Comparison of ENCODE assay signal across 13 cellular contexts in the genomic region with DNA sequence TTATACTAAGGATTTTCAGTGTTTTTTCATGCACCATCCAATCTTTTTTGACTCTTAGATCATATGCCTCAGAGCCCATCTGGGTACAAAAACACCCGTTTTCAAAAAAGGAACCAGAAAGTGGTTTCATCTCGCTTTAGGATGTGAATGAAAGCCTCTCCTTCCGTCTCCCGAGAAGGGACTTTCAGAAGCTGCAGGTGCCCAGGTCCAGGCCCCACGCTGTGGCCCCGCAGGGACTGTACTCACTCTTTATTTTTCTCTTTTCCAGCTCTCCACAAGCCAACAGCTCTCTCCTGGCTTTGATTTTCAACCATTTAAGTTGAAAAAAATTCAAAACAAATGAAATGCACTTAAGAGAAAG.
DNase-seq lines count a peak whose midpoint lies in the region; ATAC-seq and TF ChIP-seq lines count a peak whose summit lies in the region.
"Had no signal": no experiment of that assay in that cellular context is flagged by ENCODE, and none has a peak within 500 bp of the region (broad histone marks: within the 10 kb centered on the region; RNA-seq: fewer than 3 reads in every experiment).

No MANE protein-coding gene starts in this region.

- no peaks in the 10 kb centered on the region for H3K36me3 ChIP-seq in SK-N-MC (ENCODE audit: insufficient read depth, low read length)
- H3K36me3 ChIP-seq in SJCRH30: no peaks in the 10 kb centered on the region
- H3K36me3 ChIP-seq: right atrium auricular region, upper lobe of right lung had no signal

- H3K4me3 ChIP-seq in GM12875 (ENCODE audit: low read depth, low read length) (peak overlapping the region; percentile 46), SK-N-MC (peak overlapping the region; percentile 31; the same call in 1 of the 2 replicates), SJCRH30 (no peak overlapping the region)
- H3K4me3 ChIP-seq: coronary artery, right atrium auricular region, upper lobe of right lung had no signal

- H3K27ac ChIP-seq in SK-N-MC (peak overlapping the region; percentile 56), SJCRH30 (no peak overlapping the region)
- H3K27ac ChIP-seq: coronary artery, right atrium auricular region, upper lobe of right lung had no signal

- H3K9ac ChIP-seq in SK-N-MC (ENCODE audit: insufficient read length): peak overlapping the region; percentile 12

- H3K9me3 ChIP-seq in SK-N-MC (ENCODE audit: low read depth, low read length) (no peaks in the 10 kb centered on the region), SJCRH30 (replicated peaks) (no peaks in the 10 kb centered on the region)
- H3K9me3 ChIP-seq: right atrium auricular region, upper lobe of right lung had no signal

- peak; percentile 44 for ATAC-seq in HG03097 (IDR thresholded peaks at IDR 0.05; ENCODE audit: low FRiP score, unreplicated experiment)
- ATAC-seq in HG02970 (IDR thresholded peaks at IDR 0.05; ENCODE audit: low FRiP score, unreplicated experiment): no peak

- H3K27me3 ChIP-seq in SJCRH30: no peaks in the 10 kb centered on the region
- H3K27me3 ChIP-seq: right atrium auricular region had no signal

- TF ChIP-seq CTCF in GM12875 (IDR thresholded peaks at IDR 0.05; ENCODE audit: borderline replicate concordance, insufficient read depth, low read depth, low read length) (no peak), GM20000 (IDR thresholded peaks at IDR 0.05; ENCODE audit: extremely low read depth, missing control alignments) (no peak)

- peak; percentile 58 for DNase-seq in GM20000 (ENCODE audit: low spot score)
- no peak for DNase-seq in SK-N-MC (ENCODE audit: low read depth, low spot score)
- no peak for DNase-seq in T-helper 1 cell
- no peak for DNase-seq in SJCRH30
- no peak for DNase-seq in NCI-H774 (lab: John Stamatoyannopoulos, UW)
- DNase-seq: activated CD8-positive, alpha-beta memory T cell treated with anti-CD3 and anti-CD28 coated beads, Interleukin-2, amount 50 U/mL, for 48 hours; NCI-H187 treated with DMSO at 0.1 percent for 48 hours; upper lobe of right lung had no signal

- peaks cover 8% of the 10 kb centered on the region; the same call in 1 of the 2 replicates for H3K4me1 ChIP-seq in SJCRH30
- H3K4me1 ChIP-seq: right atrium auricular region, upper lobe of right lung had no signal
